In genomic region chr14:74571901-74572828, GRCh38 we compare ENCODE assay signal across 8 cellular contexts.
DNase-seq lines count a peak whose midpoint lies in the region; ATAC-seq and TF ChIP-seq lines count a peak whose summit lies in the region.

No MANE protein-coding gene starts in this region.

- H3K36me3 Mint-ChIP-seq in nephron (ENCODE audit: low read depth): no peaks in the 10 kb centered on the region

- peak overlapping the region; percentile 58 for H3K4me3 ChIP-seq in coronary artery

- H3K27ac Mint-ChIP-seq in nephron: peak overlapping the region; percentile 96 to 99 (median 98)

- peak overlapping the region; percentile 74 to 78 (median 77) for H3K4me3 Mint-ChIP-seq in nephron

- H3K4me1 Mint-ChIP-seq in nephron: peaks cover 82% of the 10 kb centered on the region

- TF ChIP-seq CTCF in coronary artery (IDR thresholded peaks at IDR 0.05): no peak
- no peak for TF ChIP-seq CTCF in nephron (IDR thresholded peaks at IDR 0.05; ENCODE audit: unreplicated experiment in 3 of 3)

- ATAC-seq in HG03469 (IDR thresholded peaks at IDR 0.05; ENCODE audit: unreplicated experiment) (no peak), HG03159 (IDR thresholded peaks at IDR 0.05; ENCODE audit: unreplicated experiment) (no peak)

- peak overlapping the region; percentile 79 to 93 for H3K27ac ChIP-seq in coronary artery

- peak; percentile 60 for DNase-seq in NCI-H2107 treated with DMSO at 0.1 percent for 48 hours (lab: John Stamatoyannopoulos, UW; ENCODE audit: unreplicated experiment)
- no peak for DNase-seq in NCI-H2107 (lab: John Stamatoyannopoulos, UW)
- DNase-seq in OCI-M1 (lab: John Stamatoyannopoulos, UW): peak; percentile 15
- no peak for DNase-seq in coronary artery (ENCODE audit: low spot score)
- DNase-seq in epidermal melanocyte (ENCODE audit: insufficient read length, low spot score): no peak

- no peaks in the 10 kb centered on the region for H3K9me3 Mint-ChIP-seq in nephron

- H3K27me3 Mint-ChIP-seq in nephron (ENCODE audit: low read depth): peaks cover 9% of the 10 kb centered on the region

Comparison
In these comparisons a context has a peak if more than half of its experiments do, and no peak if none do; other contexts are left out.
1. DNase-seq: peak in NCI-H2107 treated with DMSO at 0.1 percent for 48 hours (single experiment) and OCI-M1 (single experiment); none in NCI-H2107 (single experiment), coronary artery (single experiment) and epidermal melanocyte (single experiment).